Comparison of ENCODE assay signal across 1 cellular context in the genomic region with DNA sequence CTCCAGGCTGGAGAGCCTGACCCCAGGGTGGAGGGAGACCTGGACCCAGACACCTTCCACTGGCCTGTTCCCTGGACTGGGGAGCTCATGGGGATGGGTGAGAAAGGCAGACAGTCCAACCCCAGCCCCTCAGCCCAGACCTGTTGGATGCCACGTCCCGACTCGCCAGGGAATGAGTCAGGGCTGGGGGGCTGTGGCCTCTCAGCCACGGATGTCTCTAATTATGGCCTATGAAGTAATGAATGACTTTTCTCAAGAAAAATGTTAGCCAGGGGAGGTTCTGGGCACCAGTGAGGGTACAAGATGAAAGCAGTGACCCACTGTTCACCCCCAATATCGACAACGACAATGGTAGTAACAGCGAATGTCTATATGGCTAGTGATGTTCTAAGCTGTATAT.
TF ChIP-seq lines count a peak whose summit lies in the region.

No MANE protein-coding gene starts in this region.

TF ChIP-seq in GM23338, 12 proteins besides CTCF, POLR2A, EP300 and RAD21 (continued from another document):
- TF ChIP-seq, protein P1, sequence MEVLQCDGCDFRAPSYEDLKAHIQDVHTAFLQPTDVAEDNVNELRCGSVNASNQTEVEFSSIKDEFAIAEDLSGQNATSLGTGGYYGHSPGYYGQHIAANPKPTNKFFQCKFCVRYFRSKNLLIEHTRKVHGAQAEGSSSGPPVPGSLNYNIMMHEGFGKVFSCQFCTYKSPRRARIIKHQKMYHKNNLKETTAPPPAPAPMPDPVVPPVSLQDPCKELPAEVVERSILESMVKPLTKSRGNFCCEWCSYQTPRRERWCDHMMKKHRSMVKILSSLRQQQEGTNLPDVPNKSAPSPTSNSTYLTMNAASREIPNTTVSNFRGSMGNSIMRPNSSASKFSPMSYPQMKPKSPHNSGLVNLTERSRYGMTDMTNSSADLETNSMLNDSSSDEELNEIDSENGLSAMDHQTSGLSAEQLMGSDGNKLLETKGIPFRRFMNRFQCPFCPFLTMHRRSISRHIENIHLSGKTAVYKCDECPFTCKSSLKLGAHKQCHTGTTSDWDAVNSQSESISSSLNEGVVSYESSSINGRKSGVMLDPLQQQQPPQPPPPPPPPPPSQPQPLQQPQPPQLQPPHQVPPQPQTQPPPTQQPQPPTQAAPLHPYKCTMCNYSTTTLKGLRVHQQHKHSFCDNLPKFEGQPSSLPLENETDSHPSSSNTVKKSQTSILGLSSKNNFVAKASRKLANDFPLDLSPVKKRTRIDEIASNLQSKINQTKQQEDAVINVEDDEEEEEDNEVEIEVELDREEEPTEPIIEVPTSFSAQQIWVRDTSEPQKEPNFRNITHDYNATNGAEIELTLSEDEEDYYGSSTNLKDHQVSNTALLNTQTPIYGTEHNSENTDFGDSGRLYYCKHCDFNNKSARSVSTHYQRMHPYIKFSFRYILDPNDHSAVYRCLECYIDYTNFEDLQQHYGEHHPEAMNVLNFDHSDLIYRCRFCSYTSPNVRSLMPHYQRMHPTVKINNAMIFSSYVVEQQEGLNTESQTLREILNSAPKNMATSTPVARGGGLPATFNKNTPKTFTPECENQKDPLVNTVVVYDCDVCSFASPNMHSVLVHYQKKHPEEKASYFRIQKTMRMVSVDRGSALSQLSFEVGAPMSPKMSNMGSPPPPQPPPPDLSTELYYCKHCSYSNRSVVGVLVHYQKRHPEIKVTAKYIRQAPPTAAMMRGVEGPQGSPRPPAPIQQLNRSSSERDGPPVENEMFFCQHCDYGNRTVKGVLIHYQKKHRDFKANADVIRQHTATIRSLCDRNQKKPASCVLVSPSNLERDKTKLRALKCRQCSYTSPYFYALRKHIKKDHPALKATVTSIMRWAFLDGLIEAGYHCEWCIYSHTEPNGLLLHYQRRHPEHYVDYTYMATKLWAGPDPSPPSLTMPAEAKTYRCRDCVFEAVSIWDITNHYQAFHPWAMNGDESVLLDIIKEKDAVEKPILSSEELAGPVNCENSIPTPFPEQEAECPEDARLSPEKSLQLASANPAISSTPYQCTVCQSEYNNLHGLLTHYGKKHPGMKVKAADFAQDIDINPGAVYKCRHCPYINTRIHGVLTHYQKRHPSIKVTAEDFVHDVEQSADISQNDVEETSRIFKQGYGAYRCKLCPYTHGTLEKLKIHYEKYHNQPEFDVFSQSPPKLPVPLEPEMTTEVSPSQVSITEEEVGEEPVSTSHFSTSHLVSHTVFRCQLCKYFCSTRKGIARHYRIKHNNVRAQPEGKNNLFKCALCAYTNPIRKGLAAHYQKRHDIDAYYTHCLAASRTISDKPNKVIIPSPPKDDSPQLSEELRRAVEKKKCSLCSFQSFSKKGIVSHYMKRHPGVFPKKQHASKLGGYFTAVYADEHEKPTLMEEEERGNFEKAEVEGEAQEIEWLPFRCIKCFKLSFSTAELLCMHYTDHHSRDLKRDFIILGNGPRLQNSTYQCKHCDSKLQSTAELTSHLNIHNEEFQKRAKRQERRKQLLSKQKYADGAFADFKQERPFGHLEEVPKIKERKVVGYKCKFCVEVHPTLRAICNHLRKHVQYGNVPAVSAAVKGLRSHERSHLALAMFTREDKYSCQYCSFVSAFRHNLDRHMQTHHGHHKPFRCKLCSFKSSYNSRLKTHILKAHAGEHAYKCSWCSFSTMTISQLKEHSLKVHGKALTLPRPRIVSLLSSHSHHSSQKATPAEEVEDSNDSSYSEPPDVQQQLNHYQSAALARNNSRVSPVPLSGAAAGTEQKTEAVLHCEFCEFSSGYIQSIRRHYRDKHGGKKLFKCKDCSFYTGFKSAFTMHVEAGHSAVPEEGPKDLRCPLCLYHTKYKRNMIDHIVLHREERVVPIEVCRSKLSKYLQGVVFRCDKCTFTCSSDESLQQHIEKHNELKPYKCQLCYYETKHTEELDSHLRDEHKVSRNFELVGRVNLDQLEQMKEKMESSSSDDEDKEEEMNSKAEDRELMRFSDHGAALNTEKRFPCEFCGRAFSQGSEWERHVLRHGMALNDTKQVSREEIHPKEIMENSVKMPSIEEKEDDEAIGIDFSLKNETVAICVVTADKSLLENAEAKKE (CRISPR knock-in tag; IDR thresholded peaks at IDR 0.05): no peak
- TF ChIP-seq STAT1 (IDR thresholded peaks at IDR 0.05; ENCODE audit: unreplicated experiment) (no peak), POLR2AphosphoS5 (IDR thresholded peaks at IDR 0.05; ENCODE audit: low read depth) (no peak), JUNB (IDR thresholded peaks at IDR 0.05; ENCODE audit: unreplicated experiment) (no peak), EZH2phosphoT487 (IDR thresholded peaks at IDR 0.05; ENCODE audit: unreplicated experiment) (no peak), ZNF331 (CRISPR knock-in tag; IDR thresholded peaks at IDR 0.05; ENCODE audit: low read depth) (no peak), ZNF114 (CRISPR knock-in tag; IDR thresholded peaks at IDR 0.05) (no peak), NANOG (IDR thresholded peaks at IDR 0.05; ENCODE audit: borderline replicate concordance) (no peak), EZH2 (IDR thresholded peaks at IDR 0.05; ENCODE audit: low read depth, unreplicated experiment) (no peak), CREB1 (CRISPR knock-in tag; IDR thresholded peaks at IDR 0.05; ENCODE audit: low read depth) (no peak)
- TF ChIP-seq, protein P2, sequence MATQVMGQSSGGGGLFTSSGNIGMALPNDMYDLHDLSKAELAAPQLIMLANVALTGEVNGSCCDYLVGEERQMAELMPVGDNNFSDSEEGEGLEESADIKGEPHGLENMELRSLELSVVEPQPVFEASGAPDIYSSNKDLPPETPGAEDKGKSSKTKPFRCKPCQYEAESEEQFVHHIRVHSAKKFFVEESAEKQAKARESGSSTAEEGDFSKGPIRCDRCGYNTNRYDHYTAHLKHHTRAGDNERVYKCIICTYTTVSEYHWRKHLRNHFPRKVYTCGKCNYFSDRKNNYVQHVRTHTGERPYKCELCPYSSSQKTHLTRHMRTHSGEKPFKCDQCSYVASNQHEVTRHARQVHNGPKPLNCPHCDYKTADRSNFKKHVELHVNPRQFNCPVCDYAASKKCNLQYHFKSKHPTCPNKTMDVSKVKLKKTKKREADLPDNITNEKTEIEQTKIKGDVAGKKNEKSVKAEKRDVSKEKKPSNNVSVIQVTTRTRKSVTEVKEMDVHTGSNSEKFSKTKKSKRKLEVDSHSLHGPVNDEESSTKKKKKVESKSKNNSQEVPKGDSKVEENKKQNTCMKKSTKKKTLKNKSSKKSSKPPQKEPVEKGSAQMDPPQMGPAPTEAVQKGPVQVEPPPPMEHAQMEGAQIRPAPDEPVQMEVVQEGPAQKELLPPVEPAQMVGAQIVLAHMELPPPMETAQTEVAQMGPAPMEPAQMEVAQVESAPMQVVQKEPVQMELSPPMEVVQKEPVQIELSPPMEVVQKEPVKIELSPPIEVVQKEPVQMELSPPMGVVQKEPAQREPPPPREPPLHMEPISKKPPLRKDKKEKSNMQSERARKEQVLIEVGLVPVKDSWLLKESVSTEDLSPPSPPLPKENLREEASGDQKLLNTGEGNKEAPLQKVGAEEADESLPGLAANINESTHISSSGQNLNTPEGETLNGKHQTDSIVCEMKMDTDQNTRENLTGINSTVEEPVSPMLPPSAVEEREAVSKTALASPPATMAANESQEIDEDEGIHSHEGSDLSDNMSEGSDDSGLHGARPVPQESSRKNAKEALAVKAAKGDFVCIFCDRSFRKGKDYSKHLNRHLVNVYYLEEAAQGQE (IDR thresholded peaks at IDR 0.05; ENCODE audit: unreplicated experiment): no peak
